ENCODE assay signal across 14 cellular contexts in genomic region chr7:136058561-136058960, GRCh38.
"Had no signal": no experiment of that assay in that cellular context is flagged by ENCODE, and none has a peak within 500 bp of the region (broad histone marks: within the 10 kb centered on the region; RNA-seq: fewer than 3 reads in every experiment).

No MANE protein-coding gene starts in this region.

- H2AFZ ChIP-seq: hepatocyte had no signal

- H3K4me1 Mint-ChIP-seq: activated naive CD4-positive, alpha-beta T cell treated with anti-CD3 and anti-CD28 coated beads, Interleukin-2, amount 10 ng/mL, durations not matched to agents 7 days and 5 days had no signal

- H3K36me3 Mint-ChIP-seq: activated naive CD4-positive, alpha-beta T cell treated with anti-CD3 and anti-CD28 coated beads, Interleukin-2, amount 10 ng/mL, durations not matched to agents 7 days and 5 days had no signal

- DNase-seq: activated CD4-positive, alpha-beta T cell treated with anti-CD3 and anti-CD28 coated beads for 1 hour; activated CD4-positive, alpha-beta T cell treated with anti-CD3 and anti-CD28 coated beads, Interleukin-2, amount 50 U/mL, for 4 hours; activated naive CD4-positive, alpha-beta T cell treated with anti-CD3 and anti-CD28 coated beads, Interleukin-2, amount 10 ng/mL, durations not matched to agents 7 days and 5 days; central memory CD4-positive, alpha-beta T cell; islet precursor cell; midbrain; T-helper 1 cell; T1000; upper lobe of left lung had no signal

- ATAC-seq: sciatic nerve had no signal

- H3K27ac Mint-ChIP-seq: activated naive CD4-positive, alpha-beta T cell treated with anti-CD3 and anti-CD28 coated beads, Interleukin-2, amount 10 ng/mL, durations not matched to agents 7 days and 5 days; stimulated activated naive CD8-positive, alpha-beta T cell treated with anti-CD3 and anti-CD28 coated beads, Interleukin-15, Interleukin-2, amounts not matched to agents 100 ng/mL and 50 ng/mL, for 24 hours had no signal

- H3K9me3 Mint-ChIP-seq: activated naive CD4-positive, alpha-beta T cell treated with anti-CD3 and anti-CD28 coated beads, Interleukin-2, amount 10 ng/mL, durations not matched to agents 7 days and 5 days; stimulated activated naive CD8-positive, alpha-beta T cell treated with anti-CD3 and anti-CD28 coated beads, Interleukin-15, Interleukin-2, amounts not matched to agents 100 ng/mL and 50 ng/mL, for 24 hours had no signal

- H3K4me3 ChIP-seq: coronary artery, hepatocyte, lung, upper lobe of left lung had no signal

- H3K79me2 ChIP-seq: hepatocyte had no signal

- H3K27ac ChIP-seq: coronary artery, hepatocyte, upper lobe of left lung had no signal

- H3K9me3 ChIP-seq: upper lobe of left lung had no signal

- H3K4me2 ChIP-seq: hepatocyte had no signal

- H3K27me3 ChIP-seq: hepatocyte, upper lobe of left lung had no signal

- H3K27me3 Mint-ChIP-seq: activated naive CD4-positive, alpha-beta T cell treated with anti-CD3 and anti-CD28 coated beads, Interleukin-2, amount 10 ng/mL, durations not matched to agents 7 days and 5 days had no signal

- H3K36me3 ChIP-seq: upper lobe of left lung had no signal

- H3K4me3 Mint-ChIP-seq: activated naive CD4-positive, alpha-beta T cell treated with anti-CD3 and anti-CD28 coated beads, Interleukin-2, amount 10 ng/mL, durations not matched to agents 7 days and 5 days; stimulated activated naive CD8-positive, alpha-beta T cell treated with anti-CD3 and anti-CD28 coated beads, Interleukin-15, Interleukin-2, amounts not matched to agents 100 ng/mL and 50 ng/mL, for 24 hours had no signal
